Comparison of ENCODE assay signal across 1 cellular context in genomic region chr6:56742122-56742791, GRCh38.
A peak's percentile ranks its signal among the peaks of the same experiment; 100 is the strongest.
TF ChIP-seq lines count a peak whose summit lies in the region.

No MANE protein-coding gene starts in this region.

TF ChIP-seq in HepG2, 621 proteins besides CTCF, POLR2A, EP300 and RAD21 (continued from another document and continues in another):
- TF ChIP-seq ZNF33A (CRISPR knock-in tag; IDR thresholded peaks at IDR 0.05; ENCODE audit: borderline replicate concordance) (no peak), ZNF383 (CRISPR knock-in tag; IDR thresholded peaks at IDR 0.05; ENCODE audit: borderline replicate concordance) (no peak), ZNF629 (CRISPR knock-in tag; conservative IDR thresholded peaks at IDR 0.05) (no peak), HMGA1 (CRISPR knock-in tag; conservative IDR thresholded peaks at IDR 0.05) (no peak), RBM39 (IDR thresholded peaks at IDR 0.05; ENCODE audit: low read depth, low read length, poor library complexity, severe bottlenecking) (no peak), HIVEP1 (CRISPR knock-in tag; IDR thresholded peaks at IDR 0.05) (no peak), MXD3 (CRISPR knock-in tag; IDR thresholded peaks at IDR 0.05) (no peak), ZMYM3 (CRISPR knock-in tag; IDR thresholded peaks at IDR 0.05) (no peak), RARG (CRISPR knock-in tag; IDR thresholded peaks at IDR 0.05; ENCODE audit: low read depth) (no peak), HNF1B (CRISPR knock-in tag; IDR thresholded peaks at IDR 0.05) (peak; percentile 48; the same call in 1 of the 2 replicates), RXRA (CRISPR knock-in tag; IDR thresholded peaks at IDR 0.05) (no peak), ZNF432 (CRISPR knock-in tag; IDR thresholded peaks at IDR 0.05; ENCODE audit: borderline replicate concordance) (no peak), ZNF264 (CRISPR knock-in tag; IDR thresholded peaks at IDR 0.05) (no peak), ZSCAN12 (CRISPR knock-in tag; IDR thresholded peaks at IDR 0.05) (no peak), BHLHE40 (IDR thresholded peaks at IDR 0.05; ENCODE audit: low read length) (no peak), KLF11 (CRISPR knock-in tag; IDR thresholded peaks at IDR 0.05) (no peak), ZNF34 (CRISPR knock-in tag; IDR thresholded peaks at IDR 0.05; ENCODE audit: borderline replicate concordance) (no peak), PHF21A (CRISPR knock-in tag; IDR thresholded peaks at IDR 0.05) (no peak), TBX2 (CRISPR knock-in tag; IDR thresholded peaks at IDR 0.05; ENCODE audit: borderline replicate concordance) (peak; percentile 19; the same call in 1 of the 2 replicates), POGZ (CRISPR knock-in tag; IDR thresholded peaks at IDR 0.05) (no peak), NR2F6 (IDR thresholded peaks at IDR 0.05) (no peak), NR2F6 (CRISPR knock-in tag; IDR thresholded peaks at IDR 0.05) (no peak), ZNF318 (CRISPR knock-in tag; IDR thresholded peaks at IDR 0.05) (no peak), ZSCAN22 (CRISPR knock-in tag; IDR thresholded peaks at IDR 0.05) (no peak)
- TF ChIP-seq, protein P1, sequence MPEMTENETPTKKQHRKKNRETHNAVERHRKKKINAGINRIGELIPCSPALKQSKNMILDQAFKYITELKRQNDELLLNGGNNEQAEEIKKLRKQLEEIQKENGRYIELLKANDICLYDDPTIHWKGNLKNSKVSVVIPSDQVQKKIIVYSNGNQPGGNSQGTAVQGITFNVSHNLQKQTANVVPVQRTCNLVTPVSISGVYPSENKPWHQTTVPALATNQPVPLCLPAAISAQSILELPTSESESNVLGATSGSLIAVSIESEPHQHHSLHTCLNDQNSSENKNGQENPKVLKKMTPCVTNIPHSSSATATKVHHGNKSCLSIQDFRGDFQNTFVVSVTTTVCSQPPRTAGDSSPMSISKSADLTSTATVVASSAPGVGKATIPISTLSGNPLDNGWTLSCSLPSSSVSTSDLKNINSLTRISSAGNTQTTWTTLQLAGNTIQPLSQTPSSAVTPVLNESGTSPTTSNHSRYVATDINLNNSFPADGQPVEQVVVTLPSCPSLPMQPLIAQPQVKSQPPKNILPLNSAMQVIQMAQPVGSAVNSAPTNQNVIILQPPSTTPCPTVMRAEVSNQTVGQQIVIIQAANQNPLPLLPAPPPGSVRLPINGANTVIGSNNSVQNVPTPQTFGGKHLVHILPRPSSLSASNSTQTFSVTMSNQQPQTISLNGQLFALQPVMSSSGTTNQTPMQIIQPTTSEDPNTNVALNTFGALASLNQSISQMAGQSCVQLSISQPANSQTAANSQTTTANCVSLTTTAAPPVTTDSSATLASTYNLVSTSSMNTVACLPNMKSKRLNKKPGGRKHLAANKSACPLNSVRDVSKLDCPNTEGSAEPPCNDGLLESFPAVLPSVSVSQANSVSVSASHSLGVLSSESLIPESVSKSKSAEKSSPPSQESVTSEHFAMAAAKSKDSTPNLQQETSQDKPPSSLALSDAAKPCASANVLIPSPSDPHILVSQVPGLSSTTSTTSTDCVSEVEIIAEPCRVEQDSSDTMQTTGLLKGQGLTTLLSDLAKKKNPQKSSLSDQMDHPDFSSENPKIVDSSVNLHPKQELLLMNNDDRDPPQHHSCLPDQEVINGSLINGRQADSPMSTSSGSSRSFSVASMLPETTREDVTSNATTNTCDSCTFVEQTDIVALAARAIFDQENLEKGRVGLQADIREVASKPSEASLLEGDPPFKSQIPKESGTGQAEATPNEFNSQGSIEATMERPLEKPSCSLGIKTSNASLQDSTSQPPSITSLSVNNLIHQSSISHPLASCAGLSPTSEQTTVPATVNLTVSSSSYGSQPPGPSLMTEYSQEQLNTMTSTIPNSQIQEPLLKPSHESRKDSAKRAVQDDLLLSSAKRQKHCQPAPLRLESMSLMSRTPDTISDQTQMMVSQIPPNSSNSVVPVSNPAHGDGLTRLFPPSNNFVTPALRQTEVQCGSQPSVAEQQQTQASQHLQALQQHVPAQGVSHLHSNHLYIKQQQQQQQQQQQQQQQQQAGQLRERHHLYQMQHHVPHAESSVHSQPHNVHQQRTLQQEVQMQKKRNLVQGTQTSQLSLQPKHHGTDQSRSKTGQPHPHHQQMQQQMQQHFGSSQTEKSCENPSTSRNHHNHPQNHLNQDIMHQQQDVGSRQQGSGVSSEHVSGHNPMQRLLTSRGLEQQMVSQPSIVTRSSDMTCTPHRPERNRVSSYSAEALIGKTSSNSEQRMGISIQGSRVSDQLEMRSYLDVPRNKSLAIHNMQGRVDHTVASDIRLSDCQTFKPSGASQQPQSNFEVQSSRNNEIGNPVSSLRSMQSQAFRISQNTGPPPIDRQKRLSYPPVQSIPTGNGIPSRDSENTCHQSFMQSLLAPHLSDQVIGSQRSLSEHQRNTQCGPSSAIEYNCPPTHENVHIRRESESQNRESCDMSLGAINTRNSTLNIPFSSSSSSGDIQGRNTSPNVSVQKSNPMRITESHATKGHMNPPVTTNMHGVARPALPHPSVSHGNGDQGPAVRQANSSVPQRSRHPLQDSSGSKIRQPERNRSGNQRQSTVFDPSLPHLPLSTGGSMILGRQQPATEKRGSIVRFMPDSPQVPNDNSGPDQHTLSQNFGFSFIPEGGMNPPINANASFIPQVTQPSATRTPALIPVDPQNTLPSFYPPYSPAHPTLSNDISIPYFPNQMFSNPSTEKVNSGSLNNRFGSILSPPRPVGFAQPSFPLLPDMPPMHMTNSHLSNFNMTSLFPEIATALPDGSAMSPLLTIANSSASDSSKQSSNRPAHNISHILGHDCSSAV (CRISPR knock-in tag; IDR thresholded peaks at IDR 0.05; ENCODE audit: borderline replicate concordance) = no peak
- TF ChIP-seq, protein P2, sequence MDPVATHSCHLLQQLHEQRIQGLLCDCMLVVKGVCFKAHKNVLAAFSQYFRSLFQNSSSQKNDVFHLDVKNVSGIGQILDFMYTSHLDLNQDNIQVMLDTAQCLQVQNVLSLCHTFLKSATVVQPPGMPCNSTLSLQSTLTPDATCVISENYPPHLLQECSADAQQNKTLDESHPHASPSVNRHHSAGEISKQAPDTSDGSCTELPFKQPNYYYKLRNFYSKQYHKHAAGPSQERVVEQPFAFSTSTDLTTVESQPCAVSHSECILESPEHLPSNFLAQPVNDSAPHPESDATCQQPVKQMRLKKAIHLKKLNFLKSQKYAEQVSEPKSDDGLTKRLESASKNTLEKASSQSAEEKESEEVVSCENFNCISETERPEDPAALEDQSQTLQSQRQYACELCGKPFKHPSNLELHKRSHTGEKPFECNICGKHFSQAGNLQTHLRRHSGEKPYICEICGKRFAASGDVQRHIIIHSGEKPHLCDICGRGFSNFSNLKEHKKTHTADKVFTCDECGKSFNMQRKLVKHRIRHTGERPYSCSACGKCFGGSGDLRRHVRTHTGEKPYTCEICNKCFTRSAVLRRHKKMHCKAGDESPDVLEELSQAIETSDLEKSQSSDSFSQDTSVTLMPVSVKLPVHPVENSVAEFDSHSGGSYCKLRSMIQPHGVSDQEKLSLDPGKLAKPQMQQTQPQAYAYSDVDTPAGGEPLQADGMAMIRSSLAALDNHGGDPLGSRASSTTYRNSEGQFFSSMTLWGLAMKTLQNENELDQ (CRISPR knock-in tag; IDR thresholded peaks at IDR 0.05; ENCODE audit: borderline replicate concordance) = no peak
- TF ChIP-seq, protein P3, sequence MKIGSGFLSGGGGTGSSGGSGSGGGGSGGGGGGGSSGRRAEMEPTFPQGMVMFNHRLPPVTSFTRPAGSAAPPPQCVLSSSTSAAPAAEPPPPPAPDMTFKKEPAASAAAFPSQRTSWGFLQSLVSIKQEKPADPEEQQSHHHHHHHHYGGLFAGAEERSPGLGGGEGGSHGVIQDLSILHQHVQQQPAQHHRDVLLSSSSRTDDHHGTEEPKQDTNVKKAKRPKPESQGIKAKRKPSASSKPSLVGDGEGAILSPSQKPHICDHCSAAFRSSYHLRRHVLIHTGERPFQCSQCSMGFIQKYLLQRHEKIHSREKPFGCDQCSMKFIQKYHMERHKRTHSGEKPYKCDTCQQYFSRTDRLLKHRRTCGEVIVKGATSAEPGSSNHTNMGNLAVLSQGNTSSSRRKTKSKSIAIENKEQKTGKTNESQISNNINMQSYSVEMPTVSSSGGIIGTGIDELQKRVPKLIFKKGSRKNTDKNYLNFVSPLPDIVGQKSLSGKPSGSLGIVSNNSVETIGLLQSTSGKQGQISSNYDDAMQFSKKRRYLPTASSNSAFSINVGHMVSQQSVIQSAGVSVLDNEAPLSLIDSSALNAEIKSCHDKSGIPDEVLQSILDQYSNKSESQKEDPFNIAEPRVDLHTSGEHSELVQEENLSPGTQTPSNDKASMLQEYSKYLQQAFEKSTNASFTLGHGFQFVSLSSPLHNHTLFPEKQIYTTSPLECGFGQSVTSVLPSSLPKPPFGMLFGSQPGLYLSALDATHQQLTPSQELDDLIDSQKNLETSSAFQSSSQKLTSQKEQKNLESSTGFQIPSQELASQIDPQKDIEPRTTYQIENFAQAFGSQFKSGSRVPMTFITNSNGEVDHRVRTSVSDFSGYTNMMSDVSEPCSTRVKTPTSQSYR (CRISPR knock-in tag; IDR thresholded peaks at IDR 0.05; ENCODE audit: borderline replicate concordance) = no peak
- TF ChIP-seq, protein P4, sequence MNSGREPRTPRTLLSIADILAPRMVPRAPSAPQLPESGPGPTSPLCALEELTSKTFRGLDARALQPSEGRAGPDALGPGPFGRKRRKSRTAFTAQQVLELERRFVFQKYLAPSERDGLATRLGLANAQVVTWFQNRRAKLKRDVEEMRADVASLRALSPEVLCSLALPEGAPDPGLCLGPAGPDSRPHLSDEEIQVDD (CRISPR knock-in tag; IDR thresholded peaks at IDR 0.05; ENCODE audit: borderline replicate concordance) = no peak
- TF ChIP-seq, protein P5, sequence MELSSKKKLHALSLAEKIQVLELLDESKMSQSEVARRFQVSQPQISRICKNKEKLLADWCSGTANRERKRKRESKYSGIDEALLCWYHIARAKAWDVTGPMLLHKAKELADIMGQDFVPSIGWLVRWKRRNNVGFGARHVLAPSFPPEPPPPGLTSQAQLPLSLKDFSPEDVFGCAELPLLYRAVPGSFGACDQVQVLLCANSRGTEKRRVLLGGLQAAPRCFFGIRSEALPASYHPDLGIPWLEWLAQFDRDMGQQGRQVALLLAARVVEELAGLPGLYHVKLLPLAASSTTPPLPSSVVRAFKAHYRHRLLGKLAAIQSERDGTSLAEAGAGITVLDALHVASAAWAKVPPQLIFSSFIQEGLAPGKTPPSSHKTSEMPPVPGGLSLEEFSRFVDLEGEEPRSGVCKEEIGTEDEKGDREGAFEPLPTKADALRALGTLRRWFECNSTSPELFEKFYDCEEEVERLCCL (CRISPR knock-in tag; IDR thresholded peaks at IDR 0.05; ENCODE audit: borderline replicate concordance) = no peak
